ENCODE assay signal across 32 cellular contexts in genomic region chr11:69652999-69653398, GRCh38. TPM values are rescaled to one million over a fixed set of nuclear protein-coding genes. Genes with fewer than 3 reads are reported as not detected.
DNase-seq lines count a peak whose midpoint lies in the region; ATAC-seq and TF ChIP-seq lines count a peak whose summit lies in the region.
"Had no signal": no experiment of that assay in that cellular context is flagged by ENCODE, and none has a peak within 500 bp of the region (broad histone marks: within the 10 kb centered on the region; RNA-seq: fewer than 3 reads in every experiment).

No MANE protein-coding gene starts in this region.

- no peak for TF ChIP-seq EP300 in upper lobe of left lung (IDR thresholded peaks at IDR 0.05)

- no peak for DNase-seq in HFFc6
- DNase-seq in chondrocyte (ENCODE audit: low spot score): peak; percentile 29
- peak; percentile 79 for DNase-seq in osteoblast (ENCODE audit: insufficient read length, low spot score, missing footprints)
- no peak for DNase-seq in upper lobe of left lung
- DNase-seq: activated CD4-positive, alpha-beta T cell treated with anti-CD3 and anti-CD28 coated beads, Interleukin-2, amount 10 ng/mL, durations not matched to agents 24 days and 14 days; activated gamma-delta T cell treated with Interleukin-2 at 50 U/mL for 16 hours; activated T-cell treated with anti-CD3 and anti-CD28 coated beads, Interleukin-2, amount 50 U/mL, for 4 hours; COR-L47; foreskin keratinocyte; HCEC 1CT; heart right ventricle; Karpas-422; NCI-H1436; NCI-H748 treated with DMSO at 0.1 percent for 48 hours; stimulated activated CD4-positive, alpha-beta T cell treated with anti-CD3 and anti-CD28 coated beads, Interleukin-1b, Interleukin-23, amount 100 ng/mL, for 48 hours; stimulated activated CD8-positive, alpha-beta memory T cell treated with anti-CD3 and anti-CD28 coated beads, Interleukin-4, amount 100 ng/mL, for 48 hours; stomach; thyroid gland had no signal

- H3K27ac ChIP-seq in C4-2B (peak overlapping the region; percentile 83), osteoblast (ENCODE audit: low read depth, low read length) (no peak overlapping the region), upper lobe of left lung (no peak overlapping the region)
- H3K27ac ChIP-seq: BLaER1, esophagus muscularis mucosa, foreskin keratinocyte, heart right ventricle, HL-60, skin epidermis, stomach, thyroid gland had no signal

- peaks cover 67% of the 10 kb centered on the region for H3K36me3 ChIP-seq in osteoblast (ENCODE audit: insufficient read depth, low read length)
- peaks cover 0 to 66% (median 42%) of the 10 kb centered on the region in 4 donors for H3K36me3 ChIP-seq in upper lobe of left lung
- H3K36me3 ChIP-seq: BLaER1 had no signal

- H3K27ac Mint-ChIP-seq in HFFc6 (peak overlapping the region; percentile 69), chondrocyte (ENCODE audit: unreplicated experiment) (no peak overlapping the region)
- H3K27ac Mint-ChIP-seq: activated CD4-positive, alpha-beta T cell treated with anti-CD3 and anti-CD28 coated beads, Interleukin-2, amount 10 ng/mL, durations not matched to agents 24 days and 14 days had no signal

- H3K4me3 ChIP-seq in osteoblast (ENCODE audit: insufficient read depth, low read length): no peak overlapping the region
- no peak overlapping the region for H3K4me3 ChIP-seq in upper lobe of left lung
- H3K4me3 ChIP-seq: BLaER1, esophagus muscularis mucosa, GM12878, heart right ventricle, skin epidermis, stomach, thyroid gland had no signal

- H3K27me3 Mint-ChIP-seq in HFFc6 (ENCODE audit: insufficient read depth): peaks cover 86% of the 10 kb centered on the region
- no peaks in the 10 kb centered on the region for H3K27me3 Mint-ChIP-seq in chondrocyte (ENCODE audit: low read depth)
- H3K27me3 Mint-ChIP-seq: activated CD4-positive, alpha-beta T cell treated with anti-CD3 and anti-CD28 coated beads, Interleukin-2, amount 10 ng/mL, durations not matched to agents 24 days and 14 days had no signal

- no peaks in the 10 kb centered on the region for H3K27me3 ChIP-seq in osteoblast (ENCODE audit: insufficient read depth, low read length)
- no peaks in the 10 kb centered on the region for H3K27me3 ChIP-seq in upper lobe of left lung
- H3K27me3 ChIP-seq: BLaER1, esophagus muscularis mucosa, foreskin keratinocyte, heart right ventricle, stomach, thyroid gland had no signal

- H3K9me3 ChIP-seq in osteoblast (ENCODE audit: low read depth, low read length) (no peaks in the 10 kb centered on the region), upper lobe of left lung (no peaks in the 10 kb centered on the region)
- H3K9me3 ChIP-seq: BLaER1, esophagus muscularis mucosa, heart right ventricle, stomach, thyroid gland had no signal

- H2AFZ ChIP-seq in osteoblast (ENCODE audit: low read length): no peak overlapping the region

- no peak overlapping the region for H3K4me2 ChIP-seq in osteoblast (ENCODE audit: insufficient read depth, low read length)
- H3K4me2 ChIP-seq: BLaER1 had no signal

- peaks cover 29% of the 10 kb centered on the region for H3K79me2 ChIP-seq in osteoblast (ENCODE audit: insufficient read depth, low read length)

- no peak for ATAC-seq in HG03039 (IDR thresholded peaks at IDR 0.05; ENCODE audit: unreplicated experiment)
- ATAC-seq in GM18870 (IDR thresholded peaks at IDR 0.05; ENCODE audit: unreplicated experiment): no peak
- no peak for ATAC-seq in upper lobe of left lung (ENCODE audit: low FRiP score in 2 of 2)
- ATAC-seq in GM21786 (IDR thresholded peaks at IDR 0.05; ENCODE audit: unreplicated experiment): no peak
- ATAC-seq: activated T-cell treated with anti-CD3 and anti-CD28 coated beads, Interleukin-2, amount 50 U/mL, for 4 hours; foreskin keratinocyte; GM12878; heart right ventricle had no signal

- WGBS in upper lobe of left lung, 2 donors: 78% methylated on average over 11 of the region's 11 CpGs

- H3K4me3 Mint-ChIP-seq in HFFc6 (peak overlapping the region; percentile 0; the same call in 1 of the 2 replicates), chondrocyte (ENCODE audit: unreplicated experiment) (no peak overlapping the region)
- H3K4me3 Mint-ChIP-seq: activated CD4-positive, alpha-beta T cell treated with anti-CD3 and anti-CD28 coated beads, Interleukin-2, amount 10 ng/mL, durations not matched to agents 24 days and 14 days; activated T-cell treated with anti-CD3 and anti-CD28 coated beads, Interleukin-2, amount 50 U/mL, for 4 hours had no signal

- no peak for TF ChIP-seq POLR2A in upper lobe of left lung (IDR thresholded peaks at IDR 0.05)

- TF ChIP-seq CTCF in C4-2B (conservative IDR thresholded peaks at IDR 0.05) (no peak), HFFc6 (IDR thresholded peaks at IDR 0.05) (no peak), chondrocyte (IDR thresholded peaks at IDR 0.05) (no peak), osteoblast (IDR thresholded peaks at IDR 0.05; ENCODE audit: extremely low read depth, low read depth, low read length) (no peak), upper lobe of left lung (IDR thresholded peaks at IDR 0.05) (no peak)

- H4K20me1 ChIP-seq in osteoblast (ENCODE audit: insufficient read depth, low read length): peaks cover 55% of the 10 kb centered on the region
- H4K20me1 ChIP-seq: BLaER1 had no signal

- H3K4me1 Mint-ChIP-seq in HFFc6 (ENCODE audit: low read depth): peaks cover 43% of the 10 kb centered on the region
- H3K4me1 Mint-ChIP-seq in chondrocyte (ENCODE audit: low read depth): peaks cover 2% of the 10 kb centered on the region
- H3K4me1 Mint-ChIP-seq: activated CD4-positive, alpha-beta T cell treated with anti-CD3 and anti-CD28 coated beads, Interleukin-2, amount 10 ng/mL, durations not matched to agents 24 days and 14 days had no signal

- peaks cover 33% of the 10 kb centered on the region for H3K9me3 Mint-ChIP-seq in HFFc6
- no peaks in the 10 kb centered on the region for H3K9me3 Mint-ChIP-seq in chondrocyte (ENCODE audit: low read depth)
- H3K9me3 Mint-ChIP-seq: activated CD4-positive, alpha-beta T cell treated with anti-CD3 and anti-CD28 coated beads, Interleukin-2, amount 10 ng/mL, durations not matched to agents 24 days and 14 days; activated T-cell treated with anti-CD3 and anti-CD28 coated beads, Interleukin-2, amount 50 U/mL, for 4 hours had no signal

- H3K36me3 Mint-ChIP-seq in HFFc6 (ENCODE audit: low read depth) (peaks cover 31% of the 10 kb centered on the region), chondrocyte (ENCODE audit: low read depth) (peaks cover 14% of the 10 kb centered on the region)

- H3K4me1 ChIP-seq in osteoblast (ENCODE audit: insufficient read depth, low read length) (no peaks in the 10 kb centered on the region), upper lobe of left lung (peaks cover 0 to 10% (median under 1%) of the 10 kb centered on the region in 4 donors)
- H3K4me1 ChIP-seq: foreskin keratinocyte, thyroid gland had no signal

RNA-seq across cellular contexts. Expression of gene CCND1, which starts 12.0 kb away (rescaled TPM):
- 1,000 to 10,000 TPM; 1,259 to 2,084 (median 1,434) TPM for total RNA-seq in HFFc6 (2021; fragmentation: NEBNext Ultra II Directional; extraction: Animal tissue kit (Norgen Biotek cat#: 25700))
- total RNA-seq in chondrocyte (129 to 300 TPM (median 130 TPM) in 3 replicates), osteoblast (187 and 237 TPM in 2 replicates), upper lobe of left lung (100 to 1,000 TPM in 5 of 6 donors, 10 to 100 TPM in 1; 23.0 to 404 (median 237) TPM)

RNA-seq across cellular contexts. Expression of gene LTO1, which starts 22.2 kb away (rescaled TPM):
- total RNA-seq in HFFc6 (2021; fragmentation: NEBNext Ultra II Directional; extraction: Animal tissue kit (Norgen Biotek cat#: 25700)): 10 to 100 TPM; 23.2 to 28.5 (median 25.6) TPM
- 15.5 to 21.9 TPM (median 16.2 TPM) in 3 replicates for total RNA-seq in chondrocyte
- total RNA-seq in osteoblast: 21.8 and 24.6 TPM in 2 replicates
- total RNA-seq in upper lobe of left lung: 10 to 100 TPM; 18.5 to 68.1 (median 28.3) TPM

RNA-seq across cellular contexts. Expression of gene FGF19, which starts 50.8 kb away (rescaled TPM):
- total RNA-seq in HFFc6 (2021; fragmentation: NEBNext Ultra II Directional; extraction: Animal tissue kit (Norgen Biotek cat#: 25700)): not detected
- not detected in 3 replicates for total RNA-seq in chondrocyte
- total RNA-seq in osteoblast: not detected in 2 replicates
- under 1 TPM in 2 of 6 donors, not detected in 4; 0.23 to 0.24 TPM for total RNA-seq in upper lobe of left lung
- total RNA-seq: activated CD4-positive, alpha-beta T cell treated with anti-CD3 and anti-CD28 coated beads, Interleukin-2, amount 10 ng/mL, durations not matched to agents 24 days and 14 days; activated CD8-positive, alpha-beta memory T cell treated with anti-CD3 and anti-CD28 coated beads for 36 hours; activated T-cell treated with anti-CD3 and anti-CD28 coated beads, Interleukin-2, amount 50 U/mL, for 4 hours; astrocyte; cardiac septum; esophagus muscularis mucosa; heart right ventricle; lung microvascular endothelial cell; RPMI7951; stomach; thyroid gland had no signal

Comparison
In these comparisons a context has a peak if more than half of its experiments do, and no peak if none do; other contexts are left out.
1. DNase-seq: peak in chondrocyte (single experiment) and osteoblast (single experiment); none in HFFc6 (single experiment) and upper lobe of left lung (0 of 2).